In genomic region chr10:96718304-96718990, GRCh38 we compare ENCODE assay signal across 1 cellular context.
TF ChIP-seq lines count a peak whose summit lies in the region.

No MANE protein-coding gene starts in this region.

TF ChIP-seq in K562, 482 proteins besides CTCF, POLR2A, EP300 and RAD21:
- 0 out of 4 replicates have a peak, but pooled peaks of 1 of the 2 experiments have one; percentile 35 for TF ChIP-seq RCOR1 (IDR thresholded peaks at IDR 0.05; ENCODE audit: borderline replicate concordance in 1 of 2, low read depth in 2 of 2, low read length in 2 of 2)
- peak; percentile 35; the same call in 1 of the 2 replicates for TF ChIP-seq ESRRA (IDR thresholded peaks at IDR 0.05; ENCODE audit: borderline replicate concordance, low read depth)
- TF ChIP-seq HLTF (IDR thresholded peaks at IDR 0.05), result no peak
- peak; percentile 26; the same call in 1 of the 2 replicates for TF ChIP-seq ZNF766 (CRISPR knock-in tag; conservative IDR thresholded peaks at IDR 0.05)
- no peak for TF ChIP-seq NELFE (IDR thresholded peaks at IDR 0.05; ENCODE audit: insufficient read depth, insufficient read length)
- TF ChIP-seq EGR1 (conservative IDR thresholded peaks at IDR 0.05), result peak; percentile 56
- TF ChIP-seq ZKSCAN8 (CRISPR knock-in tag; IDR thresholded peaks at IDR 0.05), result no peak
- TF ChIP-seq ZNF282 (CRISPR knock-in tag; IDR thresholded peaks at IDR 0.05), result no peak
- no peak for TF ChIP-seq MLLT1 (IDR thresholded peaks at IDR 0.05)
- 0 out of 2 replicates have a peak, but pooled peaks have one; percentile 9 for TF ChIP-seq GATA2 (CRISPR knock-in tag; IDR thresholded peaks at IDR 0.05)
- no peak for TF ChIP-seq XRCC5 (IDR thresholded peaks at IDR 0.05; ENCODE audit: low read depth, low read length)
- no peak for TF ChIP-seq NRF1 (conservative IDR thresholded peaks at IDR 0.05 in 1 of 2, IDR thresholded peaks at IDR 0.05 in 1 of 2)
- peak; percentile 43 for TF ChIP-seq ZFX (CRISPR knock-in tag; IDR thresholded peaks at IDR 0.05)
- TF ChIP-seq CBX3 (IDR thresholded peaks at IDR 0.05; ENCODE audit: borderline replicate concordance in 1 of 2, low read length in 2 of 2), result no peak
- TF ChIP-seq ZNF830 (CRISPR knock-in tag; IDR thresholded peaks at IDR 0.05), result no peak
- TF ChIP-seq KHSRP (IDR thresholded peaks at IDR 0.05), result no peak
